In genomic region chr18:55420665-55420964, GRCh38 we compare ENCODE assay signal across 8 cellular contexts.
DNase-seq lines count a peak whose midpoint lies in the region; ATAC-seq, FAIRE-seq and TF ChIP-seq lines count a peak whose summit lies in the region.

No MANE protein-coding gene starts in this region.

- H3K79me1 ChIP-seq in H1 (ENCODE audit: low read depth, low read length), result peaks cover 7% of the 10 kb centered on the region

- peaks cover 44% of the 10 kb centered on the region for H3K4me1 Mint-ChIP-seq in stimulated activated memory B cell treated with anti-CD40 and anti-IgM and Interleukin-4, amounts not matched to agents 10 μg/mL and 1 μg/mL and 100 μg/mL, for 72 hours
- H3K4me1 Mint-ChIP-seq in CD4-positive, alpha-beta T cell (ENCODE audit: low read depth), result peaks cover 5% of the 10 kb centered on the region

- no peak for TF ChIP-seq CTCF in H1 (IDR thresholded peaks at IDR 0.05; ENCODE audit: control extremely low read depth in 1 of 3, insufficient read depth in 1 of 3, low read depth in 1 of 3, low read length in 3 of 3)
- TF ChIP-seq CTCF in CD4-positive, alpha-beta T cell (IDR thresholded peaks at IDR 0.05), result no peak

- H3K56ac ChIP-seq in H1 (replicated peaks; ENCODE audit: insufficient read length, low read depth, low read length), result no peak overlapping the region

- H3K4me3 Mint-ChIP-seq in stimulated activated memory B cell treated with anti-CD40 and anti-IgM and Interleukin-4, amounts not matched to agents 10 μg/mL and 1 μg/mL and 100 μg/mL, for 72 hours, result peak overlapping the region; percentile 60
- no peak overlapping the region for H3K4me3 Mint-ChIP-seq in CD4-positive, alpha-beta T cell

- no peak overlapping the region for H2AFZ ChIP-seq in H1 (ENCODE audit: low read length)

- POLR2A ChIA-PET in H1 (lab: Charles Lee; ENCODE audit: partially characterized antibody), result no interaction called here
- POLR2A ChIA-PET in CD4-positive, alpha-beta T cell (lab: Charles Lee), result no interaction called here

- no peak overlapping the region for H3K23ac ChIP-seq in H1 (ENCODE audit: insufficient read length)

- FAIRE-seq in H1 (lab: Jason Lieb, UNC), result peak; percentile 32

- peak overlapping the region; percentile 28; the same call in 1 of the 2 replicates for H3K27ac ChIP-seq in H1 (ENCODE audit: low read depth, low read length)
- no peak overlapping the region for H3K27ac ChIP-seq in CD4-positive, alpha-beta T cell (ENCODE audit: low read depth, low read length)

- H4K20me1 ChIP-seq in H1 (replicated peaks in 1 of 2; ENCODE audit: control insufficient read depth in 1 of 2, insufficient read depth in 2 of 2, low read length in 2 of 2), result no peaks in the 10 kb centered on the region

- H3K4ac ChIP-seq in H1 (replicated peaks; ENCODE audit: insufficient read length, low read depth, low read length), result no peak overlapping the region

- peak overlapping the region; percentile 53 to 57 for H3K4me2 ChIP-seq in H1 (ENCODE audit: insufficient read depth in 1 of 2, low read depth in 2 of 2, low read length in 2 of 2)

- DNase-seq in H1 (ENCODE audit: low read depth in 1 of 2, low spot score in 2 of 2) (no peak), AG08396 (ENCODE audit: low spot score) (no peak), NCI-H1417 treated with DMSO at 0.1 percent for 48 hours (lab: John Stamatoyannopoulos, UW) (no peak)
- DNase-seq in CD4-positive, alpha-beta T cell, result no peak
- DNase-seq in stimulated activated CD4-positive, alpha-beta T cell treated with anti-CD3 and anti-CD28 coated beads, Interleukin-4, amount 100 ng/mL, for 24 hours, result no peak

- WGBS in H1 (ENCODE audit: extremely low coverage in 1 of 2, insufficient coverage in 1 of 2, insufficient read length in 1 of 2, insufficient replicate concordance in 2 of 2, low coverage in 1 of 2, low lambda C conversion rate in 2 of 2, missing lambda C conversion rate in 1 of 2), 2 experiments, result 72% methylated on average over 5 of the region's 5 CpGs; no CpG with 5 or more reads in 1 of the 2 experiments

- no peaks in the 10 kb centered on the region for H3K36me3 ChIP-seq in H1 (ENCODE audit: control insufficient read depth in 2 of 4, insufficient read depth in 4 of 4, low read length in 3 of 4)

- H2BK15ac ChIP-seq in H1 (ENCODE audit: low read length), result no peak overlapping the region

- peaks cover 9 to 35% (median 18%) of the 10 kb centered on the region in 4 experiments for H3K4me1 ChIP-seq in H1 (replicated peaks in 1 of 4; ENCODE audit: control insufficient read depth in 3 of 4, insufficient read depth in 4 of 4, low read length in 3 of 4)

- H4K91ac ChIP-seq in H1 (replicated peaks; ENCODE audit: insufficient read length, low read length), result peak overlapping the region; percentile 68

- H3K23me2 ChIP-seq in H1 (ENCODE audit: low read depth, low read length), result no peaks in the 10 kb centered on the region; the same call in 1 of the 2 replicates

- no peak overlapping the region for H3K14ac ChIP-seq in H1 (ENCODE audit: insufficient read length)

- peak overlapping the region; percentile 74 for H2BK120ac ChIP-seq in H1 (replicated peaks; ENCODE audit: low read depth, low read length)

- intact Hi-C loops in CD4-positive, alpha-beta T cell (cut with DNase I, micrococcal nuclease), result no loop called here

- ATAC-seq in GM19328 (IDR thresholded peaks at IDR 0.05; ENCODE audit: unreplicated experiment), result peak; percentile 63
- peak; percentile 73 for ATAC-seq in HG03342 (IDR thresholded peaks at IDR 0.05; ENCODE audit: unreplicated experiment)
- peak; percentile 72 for ATAC-seq in stimulated activated memory B cell treated with anti-CD40 and anti-IgM and Interleukin-4, amounts not matched to agents 10 μg/mL and 1 μg/mL and 100 μg/mL, for 72 hours
- no peak for ATAC-seq in CD4-positive, alpha-beta T cell (ENCODE audit: poor library complexity)

- peak overlapping the region; percentile 93 for H3K27ac Mint-ChIP-seq in stimulated activated memory B cell treated with anti-CD40 and anti-IgM and Interleukin-4, amounts not matched to agents 10 μg/mL and 1 μg/mL and 100 μg/mL, for 72 hours
- H3K27ac Mint-ChIP-seq in CD4-positive, alpha-beta T cell, result no peak overlapping the region

- H3K79me2 ChIP-seq in H1 (ENCODE audit: control insufficient read depth in 1 of 2, insufficient read depth in 2 of 2, low read length in 2 of 2), result peaks cover 0 to 97% of the 10 kb centered on the region in 2 experiments; a peak in 3 of 4 replicates

- H4K5ac ChIP-seq in H1 (ENCODE audit: insufficient read length, low read depth, low read length), result no peak overlapping the region

- TF ChIP-seq EP300 in H1 (IDR thresholded peaks at IDR 0.05; ENCODE audit: borderline replicate concordance in 1 of 2, low read depth in 2 of 2, low read length in 2 of 2), result no peak

- CTCF ChIA-PET in H1 (lab: Charles Lee; ENCODE audit: partially characterized antibody), result no interaction called here
- CTCF ChIA-PET in CD4-positive, alpha-beta T cell (lab: Charles Lee), result interaction anchor here (1.0 kb wide), 1 partner anchor 39 kb away, joined by 3 read pairs; no protein-coding TSS in a partner anchor

- H3K9me3 ChIP-seq in H1 (ENCODE audit: insufficient read depth in 2 of 2, low read depth in 1 of 2, low read length in 1 of 2), result no peaks in the 10 kb centered on the region
- H3K9me3 ChIP-seq in CD4-positive, alpha-beta T cell (ENCODE audit: control insufficient read depth, low read length), result no peaks in the 10 kb centered on the region

- H2BK5ac ChIP-seq in H1 (ENCODE audit: low read depth, low read length), result no peak overlapping the region

- no peaks in the 10 kb centered on the region for H3K27me3 ChIP-seq in H1 (replicated peaks in 1 of 4; ENCODE audit: control insufficient read depth in 3 of 4, extremely low read depth in 1 of 4, insufficient read depth in 3 of 4, low read length in 3 of 4)
- peaks cover 3% of the 10 kb centered on the region for H3K27me3 ChIP-seq in CD4-positive, alpha-beta T cell (ENCODE audit: control insufficient read depth, insufficient read depth, low read length)

- H2AK5ac ChIP-seq in H1 (ENCODE audit: low read depth, low read length), result no peak overlapping the region

- peaks cover 9% of the 10 kb centered on the region for H3K27me3 Mint-ChIP-seq in stimulated activated memory B cell treated with anti-CD40 and anti-IgM and Interleukin-4, amounts not matched to agents 10 μg/mL and 1 μg/mL and 100 μg/mL, for 72 hours
- peaks cover 13% of the 10 kb centered on the region for H3K27me3 Mint-ChIP-seq in CD4-positive, alpha-beta T cell

- no peak overlapping the region for H3K18ac ChIP-seq in H1 (ENCODE audit: extremely low read depth, low read length)

- no peak overlapping the region for H3K9ac ChIP-seq in H1 (replicated peaks in 1 of 4; ENCODE audit: extremely low read depth in 1 of 4, low read depth in 3 of 4, low read length in 3 of 4)

- H3K4me3 ChIP-seq in H1 (ENCODE audit: extremely low read depth in 1 of 4, insufficient read depth in 2 of 4, low read depth in 3 of 4, low read length in 4 of 4), result peak overlapping the region in 1 of 4 experiments; percentile 43; a peak in 1 of 8 replicates

- no peaks in the 10 kb centered on the region for H3K9me3 Mint-ChIP-seq in stimulated activated memory B cell treated with anti-CD40 and anti-IgM and Interleukin-4, amounts not matched to agents 10 μg/mL and 1 μg/mL and 100 μg/mL, for 72 hours
- no peaks in the 10 kb centered on the region for H3K9me3 Mint-ChIP-seq in CD4-positive, alpha-beta T cell

- no peak overlapping the region for H2BK20ac ChIP-seq in H1 (ENCODE audit: low read length)

- no peak overlapping the region for H2BK12ac ChIP-seq in H1 (ENCODE audit: low read depth, low read length)

- no peaks in the 10 kb centered on the region for H3K36me3 Mint-ChIP-seq in stimulated activated memory B cell treated with anti-CD40 and anti-IgM and Interleukin-4, amounts not matched to agents 10 μg/mL and 1 μg/mL and 100 μg/mL, for 72 hours
- no peaks in the 10 kb centered on the region for H3K36me3 Mint-ChIP-seq in CD4-positive, alpha-beta T cell (ENCODE audit: low read depth)

- TF ChIP-seq RAD21 in H1 (IDR thresholded peaks at IDR 0.05 in 1 of 2, conservative IDR thresholded peaks at IDR 0.05 in 1 of 2; ENCODE audit: low read depth in 2 of 2, low read length in 2 of 2), result no peak

- TF ChIP-seq POLR2A in H1 (IDR thresholded peaks at IDR 0.05; ENCODE audit: control extremely low read depth in 1 of 2, low read depth in 2 of 2, low read length in 2 of 2), result no peak

- H4K8ac ChIP-seq in H1 (ENCODE audit: extremely low read depth, insufficient read depth, low read length), result no peak overlapping the region

TF ChIP-seq in H1, 55 proteins besides CTCF, POLR2A, EP300 and RAD21 (continues in another document):
- TF ChIP-seq KDM5A (IDR thresholded peaks at IDR 0.05; ENCODE audit: low read length), result no peak
- TF ChIP-seq PHF8 (conservative IDR thresholded peaks at IDR 0.05; ENCODE audit: low read depth, low read length), result no peak
- TF ChIP-seq SIX5 (IDR thresholded peaks at IDR 0.05; ENCODE audit: low read depth, low read length), result no peak
- no peak for TF ChIP-seq NANOG (IDR thresholded peaks at IDR 0.05; ENCODE audit: insufficient read depth, low read depth, low read length, poor library complexity, severe bottlenecking)
- TF ChIP-seq BACH1 (IDR thresholded peaks at IDR 0.05; ENCODE audit: low read length), result no peak
- no peak for TF ChIP-seq POU5F1 (IDR thresholded peaks at IDR 0.05; ENCODE audit: low read depth, low read length)
- TF ChIP-seq GTF2F1 (IDR thresholded peaks at IDR 0.05; ENCODE audit: borderline replicate concordance, low read depth, low read length), result no peak
- TF ChIP-seq ZNF274 (IDR thresholded peaks at IDR 0.05; ENCODE audit: borderline replicate concordance, extremely low read depth, low read length), result no peak
- TF ChIP-seq JUND (IDR thresholded peaks at IDR 0.05; ENCODE audit: low read length), result no peak
